ENCODE assay signal across 17 cellular contexts in genomic region chr2:136188086-136188485, GRCh38.
A peak's percentile ranks its signal among the peaks of the same experiment; 100 is the strongest.
DNase-seq lines count a peak whose midpoint lies in the region; ATAC-seq and TF ChIP-seq lines count a peak whose summit lies in the region.
"Had no signal": no experiment of that assay in that cellular context is flagged by ENCODE, and none has a peak within 500 bp of the region (broad histone marks: within the 10 kb centered on the region; RNA-seq: fewer than 3 reads in every experiment).

No MANE protein-coding gene starts in this region.

- TF ChIP-seq CTCF in esophagus muscularis mucosa (IDR thresholded peaks at IDR 0.05): no peak
- TF ChIP-seq CTCF in nephron progenitor cell (IDR thresholded peaks at IDR 0.05): no peak

- H3K27me3 Mint-ChIP-seq in nephron progenitor cell (ENCODE audit: low read depth, poor library complexity): peaks cover 11% of the 10 kb centered on the region
- no peaks in the 10 kb centered on the region for H3K27me3 Mint-ChIP-seq in stimulated activated naive B cell treated with anti-CD40 and anti-IgM and Interleukin-4, amounts not matched to agents 10 μg/mL and 1 μg/mL and 100 μg/mL, for 72 hours
- H3K27me3 Mint-ChIP-seq: CD4-positive, CD25-positive, alpha-beta regulatory T cell had no signal

- peaks cover 4% of the 10 kb centered on the region for H3K36me3 Mint-ChIP-seq in nephron progenitor cell (ENCODE audit: low read depth)
- no peaks in the 10 kb centered on the region for H3K36me3 Mint-ChIP-seq in stimulated activated naive B cell treated with anti-CD40 and anti-IgM and Interleukin-4, amounts not matched to agents 10 μg/mL and 1 μg/mL and 100 μg/mL, for 72 hours
- H3K36me3 Mint-ChIP-seq: CD4-positive, CD25-positive, alpha-beta regulatory T cell; CD8-positive, alpha-beta T cell had no signal

- H3K27ac Mint-ChIP-seq in nephron progenitor cell: peak overlapping the region; percentile 26
- H3K27ac Mint-ChIP-seq in stimulated activated naive B cell treated with anti-CD40 and anti-IgM and Interleukin-4, amounts not matched to agents 10 μg/mL and 1 μg/mL and 100 μg/mL, for 72 hours: peak overlapping the region; percentile 47
- H3K27ac Mint-ChIP-seq: CD8-positive, alpha-beta T cell; HFFc6 had no signal

- H3K4me3 ChIP-seq in esophagus muscularis mucosa: no peak overlapping the region
- H3K4me3 ChIP-seq: GM12878, HAP-1 had no signal

- peaks cover 38% of the 10 kb centered on the region for H3K4me1 Mint-ChIP-seq in nephron progenitor cell
- H3K4me1 Mint-ChIP-seq in stimulated activated naive B cell treated with anti-CD40 and anti-IgM and Interleukin-4, amounts not matched to agents 10 μg/mL and 1 μg/mL and 100 μg/mL, for 72 hours: peaks cover 26 to 27% of the 10 kb centered on the region in 2 donors

- no peak for ATAC-seq in stimulated activated naive B cell treated with anti-CD40 and anti-IgM and Interleukin-4, amounts not matched to agents 10 μg/mL and 1 μg/mL and 100 μg/mL, for 72 hours (replicated peaks)
- ATAC-seq: CD8-positive, alpha-beta T cell; GM12878 had no signal

- no peaks in the 10 kb centered on the region for H3K36me3 ChIP-seq in esophagus muscularis mucosa
- H3K36me3 ChIP-seq: HAP-1 had no signal

- intact Hi-C loops in esophagus muscularis mucosa (cut with DNase I): no loop called here

- TF ChIP-seq EP300 in esophagus muscularis mucosa (IDR thresholded peaks at IDR 0.05): no peak

- no peak overlapping the region for H3K4me3 Mint-ChIP-seq in nephron progenitor cell
- H3K4me3 Mint-ChIP-seq in stimulated activated naive B cell treated with anti-CD40 and anti-IgM and Interleukin-4, amounts not matched to agents 10 μg/mL and 1 μg/mL and 100 μg/mL, for 72 hours: no peak overlapping the region
- H3K4me3 Mint-ChIP-seq: CD4-positive, CD25-positive, alpha-beta regulatory T cell; CD8-positive, alpha-beta T cell; HFFc6 had no signal

- H3K9me3 ChIP-seq in esophagus muscularis mucosa: no peaks in the 10 kb centered on the region
- H3K9me3 ChIP-seq: HAP-1 had no signal

- TF ChIP-seq POLR2A in esophagus muscularis mucosa (IDR thresholded peaks at IDR 0.05; ENCODE audit: low read depth): no peak

- H3K27ac ChIP-seq in esophagus muscularis mucosa (replicated peaks in 1 of 4): no peak overlapping the region
- H3K27ac ChIP-seq: C4-2B had no signal

- peak; percentile 55 for DNase-seq in esophagus muscularis mucosa (ENCODE audit: extremely low spot score)
- DNase-seq in nephron progenitor cell: no peak
- no peak for DNase-seq in stimulated activated naive B cell treated with anti-CD40 and anti-IgM and Interleukin-4, amounts not matched to agents 10 μg/mL and 1 μg/mL and 100 μg/mL, for 72 hours
- DNase-seq in NCI-H128 (lab: John Stamatoyannopoulos, UW; ENCODE audit: unreplicated experiment): no peak
- no peak for DNase-seq in globus pallidus (ENCODE audit: low spot score)
- DNase-seq in hippocampal formation (lab: John Stamatoyannopoulos, UW): no peak
- DNase-seq: Caco-2; CD4-positive, CD25-positive, alpha-beta regulatory T cell; CD8-positive, alpha-beta T cell; DMS153; DND-41; GDM1; GOT3; HFFc6 had no signal

- no peaks in the 10 kb centered on the region for H3K27me3 ChIP-seq in esophagus muscularis mucosa

- 90% methylated on average over 3 of the region's 3 CpGs for WGBS in esophagus muscularis mucosa

- no peaks in the 10 kb centered on the region for H3K4me1 ChIP-seq in esophagus muscularis mucosa
- H3K4me1 ChIP-seq: Caco-2, HAP-1 had no signal

- peaks cover 17% of the 10 kb centered on the region for H3K9me3 Mint-ChIP-seq in nephron progenitor cell
- H3K9me3 Mint-ChIP-seq in stimulated activated naive B cell treated with anti-CD40 and anti-IgM and Interleukin-4, amounts not matched to agents 10 μg/mL and 1 μg/mL and 100 μg/mL, for 72 hours: peaks cover 0 to 1% of the 10 kb centered on the region in 2 donors
- H3K9me3 Mint-ChIP-seq: CD8-positive, alpha-beta T cell had no signal
